1 cellular context compared by ENCODE assay signal in the genomic region with DNA sequence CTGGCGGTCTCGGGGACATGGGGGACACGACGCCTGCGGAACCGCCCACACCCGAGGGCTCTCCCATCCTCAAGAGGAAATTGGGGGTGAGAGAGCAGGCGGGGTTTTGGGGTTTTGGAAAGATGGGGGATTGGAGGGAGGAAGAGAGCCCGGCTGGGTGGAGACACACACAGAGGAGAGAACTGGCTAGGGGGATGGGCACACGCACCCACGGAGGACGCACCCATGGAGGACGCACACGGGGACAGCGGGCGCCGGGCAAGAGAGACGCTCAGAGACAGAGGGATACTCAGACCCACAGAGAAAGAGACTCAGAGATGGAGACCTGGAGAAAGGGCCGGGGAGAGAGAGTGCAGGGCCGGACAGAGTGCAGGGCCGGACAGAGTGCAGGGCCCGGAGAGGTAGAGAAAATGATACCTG.
TF ChIP-seq lines count a peak whose summit lies in the region.

No MANE protein-coding gene starts in this region.

TF ChIP-seq in HepG2, 621 proteins besides CTCF, POLR2A, EP300 and RAD21:
- no peak for TF ChIP-seq ZNF709 (CRISPR knock-in tag; IDR thresholded peaks at IDR 0.05)
- TF ChIP-seq ZNF615 (CRISPR knock-in tag; IDR thresholded peaks at IDR 0.05; ENCODE audit: borderline replicate concordance): no peak
- no peak for TF ChIP-seq SMARCC2 (IDR thresholded peaks at IDR 0.05)
- TF ChIP-seq, protein P1, sequence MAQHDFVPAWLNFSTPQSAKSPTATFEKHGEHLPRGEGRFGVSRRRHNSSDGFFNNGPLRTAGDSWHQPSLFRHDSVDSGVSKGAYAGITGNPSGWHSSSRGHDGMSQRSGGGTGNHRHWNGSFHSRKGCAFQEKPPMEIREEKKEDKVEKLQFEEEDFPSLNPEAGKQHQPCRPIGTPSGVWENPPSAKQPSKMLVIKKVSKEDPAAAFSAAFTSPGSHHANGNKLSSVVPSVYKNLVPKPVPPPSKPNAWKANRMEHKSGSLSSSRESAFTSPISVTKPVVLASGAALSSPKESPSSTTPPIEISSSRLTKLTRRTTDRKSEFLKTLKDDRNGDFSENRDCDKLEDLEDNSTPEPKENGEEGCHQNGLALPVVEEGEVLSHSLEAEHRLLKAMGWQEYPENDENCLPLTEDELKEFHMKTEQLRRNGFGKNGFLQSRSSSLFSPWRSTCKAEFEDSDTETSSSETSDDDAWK (CRISPR knock-in tag; IDR thresholded peaks at IDR 0.05): no peak
- TF ChIP-seq ZNF230 (CRISPR knock-in tag; IDR thresholded peaks at IDR 0.05): no peak
- TF ChIP-seq, protein P2, sequence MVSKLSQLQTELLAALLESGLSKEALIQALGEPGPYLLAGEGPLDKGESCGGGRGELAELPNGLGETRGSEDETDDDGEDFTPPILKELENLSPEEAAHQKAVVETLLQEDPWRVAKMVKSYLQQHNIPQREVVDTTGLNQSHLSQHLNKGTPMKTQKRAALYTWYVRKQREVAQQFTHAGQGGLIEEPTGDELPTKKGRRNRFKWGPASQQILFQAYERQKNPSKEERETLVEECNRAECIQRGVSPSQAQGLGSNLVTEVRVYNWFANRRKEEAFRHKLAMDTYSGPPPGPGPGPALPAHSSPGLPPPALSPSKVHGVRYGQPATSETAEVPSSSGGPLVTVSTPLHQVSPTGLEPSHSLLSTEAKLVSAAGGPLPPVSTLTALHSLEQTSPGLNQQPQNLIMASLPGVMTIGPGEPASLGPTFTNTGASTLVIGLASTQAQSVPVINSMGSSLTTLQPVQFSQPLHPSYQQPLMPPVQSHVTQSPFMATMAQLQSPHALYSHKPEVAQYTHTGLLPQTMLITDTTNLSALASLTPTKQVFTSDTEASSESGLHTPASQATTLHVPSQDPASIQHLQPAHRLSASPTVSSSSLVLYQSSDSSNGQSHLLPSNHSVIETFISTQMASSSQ (IDR thresholded peaks at IDR 0.05; ENCODE audit: low read depth): no peak
- TF ChIP-seq, protein P2 (CRISPR knock-in tag; IDR thresholded peaks at IDR 0.05; ENCODE audit: borderline replicate concordance): no peak
- TF ChIP-seq ZNF3 (CRISPR knock-in tag; IDR thresholded peaks at IDR 0.05): no peak
- TF ChIP-seq ZNF382 (CRISPR knock-in tag; IDR thresholded peaks at IDR 0.05; ENCODE audit: borderline replicate concordance): no peak
